In the genomic region with DNA sequence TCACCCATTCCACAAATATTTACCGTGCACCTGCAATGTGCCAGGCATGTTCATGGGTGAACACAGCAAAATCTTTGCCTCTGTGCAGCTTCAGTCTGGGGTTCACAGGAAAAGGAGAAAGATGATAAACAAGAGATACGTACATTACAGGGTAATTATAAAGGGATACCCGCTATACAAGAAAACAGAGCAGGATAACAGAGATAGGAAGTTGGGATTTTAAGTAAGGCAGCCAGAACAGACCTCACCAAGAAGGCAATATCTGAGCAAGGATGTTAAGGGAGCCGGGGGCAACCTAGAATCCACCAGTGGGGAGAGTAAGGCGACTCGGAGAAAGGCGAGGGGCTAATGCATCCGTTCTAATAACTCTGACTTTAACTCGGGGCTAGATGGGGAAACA, we compare ENCODE assay signal across 8 cellular contexts. TPM values are rescaled to one million over a fixed set of nuclear protein-coding genes. Genes with fewer than 3 reads are reported as not detected.
DNase-seq lines count a peak whose midpoint lies in the region; ATAC-seq and TF ChIP-seq lines count a peak whose summit lies in the region.

No MANE protein-coding gene starts in this region.

- DNase-seq in CD14-positive monocyte (ENCODE audit: low spot score) (no peak), HCT116 (ENCODE audit: low read depth, low spot score) (no peak), T-cell (peak in 1 of 34 experiments; percentile 4), fibroblast of the aortic adventitia (ENCODE audit: low read depth) (no peak), posterior cingulate gyrus (no peak), A172 (ENCODE audit: low spot score) (no peak)

- no peaks in the 10 kb centered on the region for H3K9me2 ChIP-seq in HCT116 (ENCODE audit: insufficient read depth)

- TF ChIP-seq RAD21 in HCT116 (IDR thresholded peaks at IDR 0.05; ENCODE audit: low read depth): no peak

- H3K9me3 ChIP-seq in HCT116 (ENCODE audit: control insufficient read depth in 1 of 2, insufficient read depth in 1 of 2, low read depth in 1 of 2, low read length in 2 of 2): no peaks in the 10 kb centered on the region
- no peaks in the 10 kb centered on the region for H3K9me3 ChIP-seq in skeletal muscle tissue (ENCODE audit: control insufficient read depth in 3 of 3, low read length in 3 of 3)

- 0 out of 4 replicates have a peak, but pooled peaks cover 0 to 6% of the 10 kb centered on the region in 2 experiments for H3K36me3 ChIP-seq in HCT116 (ENCODE audit: control insufficient read depth in 1 of 2, insufficient read depth in 2 of 2, low read length in 2 of 2)
- H3K36me3 ChIP-seq in skeletal muscle tissue (ENCODE audit: control insufficient read depth in 3 of 3, insufficient read depth in 3 of 3, low read length in 3 of 3): no peaks in the 10 kb centered on the region

- TSS peak; percentile 90 for BruUV-seq in HCT116 (replicated peaks; lab: Mats Ljungman, UMichigan)

- ATAC-seq in HCT116 (no peak), T-cell (replicated peaks in 1 of 4) (peak in 2 of 4 experiments; percentile 0 to 1), HG03039 (IDR thresholded peaks at IDR 0.05; ENCODE audit: unreplicated experiment) (no peak)

- H3K79me2 ChIP-seq in HCT116 (ENCODE audit: insufficient read depth, low read length): peaks cover 49% of the 10 kb centered on the region

- H3K27ac Mint-ChIP-seq in CD14-positive monocyte (peak overlapping the region; percentile 89 to 93 (median 90)), T-cell (peak overlapping the region; percentile 90 to 91)

- peak overlapping the region; percentile 88 to 96 for H3K4me3 Mint-ChIP-seq in CD14-positive monocyte
- H3K4me3 Mint-ChIP-seq in T-cell: peak overlapping the region; percentile 84 to 96 (median 91)

- H3K4me1 Mint-ChIP-seq in CD14-positive monocyte (peaks cover 51% of the 10 kb centered on the region), T-cell (peaks cover 31 to 44% (median 33%) of the 10 kb centered on the region in 3 donors)

- peak overlapping the region; percentile 71 for H3K9ac ChIP-seq in HCT116 (ENCODE audit: low read length)
- peak overlapping the region; percentile 75 to 80 (median 77) for H3K9ac ChIP-seq in skeletal muscle tissue (ENCODE audit: low read depth in 1 of 3, low read length in 3 of 3)

- POLR2A ChIA-PET in HCT116 (lab: Charles Lee): no interaction called here
- POLR2A ChIA-PET in T-cell (lab: Charles Lee): interaction anchor here in 1 of 2 donors (0.7 kb wide), 1 partner anchor 34 kb away, joined by 4 read pairs; no protein-coding TSS in a partner anchor

- TF ChIP-seq CTCF in CD14-positive monocyte (IDR thresholded peaks at IDR 0.05) (no peak), HCT116 (IDR thresholded peaks at IDR 0.05 in 2 of 3, conservative IDR thresholded peaks at IDR 0.05 in 1 of 3; ENCODE audit: borderline replicate concordance in 1 of 3, insufficient read depth in 1 of 3, low read depth in 2 of 3, low read length in 2 of 3) (no peak), fibroblast of the aortic adventitia (IDR thresholded peaks at IDR 0.05; ENCODE audit: insufficient read depth, low read length) (no peak)

- peak overlapping the region; percentile 58 for H3K27ac ChIP-seq in HCT116 (ENCODE audit: low read depth, low read length)
- H3K27ac ChIP-seq in skeletal muscle tissue (ENCODE audit: low read depth, low read length): peak overlapping the region; percentile 81

- H3K4me3 ChIP-seq in HCT116 (replicated peaks in 1 of 2; ENCODE audit: low read depth in 1 of 2, low read length in 2 of 2) (peak overlapping the region; percentile 60 to 83), fibroblast of the aortic adventitia (ENCODE audit: low read depth, low read length) (peak overlapping the region; percentile 69), skeletal muscle tissue (ENCODE audit: low read length in 3 of 3) (peak overlapping the region; percentile 75 to 83 (median 82))

- TF ChIP-seq POLR2A in HCT116 (IDR thresholded peaks at IDR 0.05; ENCODE audit: borderline replicate concordance, extremely low read depth, insufficient read depth, insufficient read length): no peak

- H4K20me1 ChIP-seq in HCT116 (ENCODE audit: insufficient read depth): peaks cover 30% of the 10 kb centered on the region; the same call in 1 of the 2 replicates

- no peaks in the 10 kb centered on the region for H3K27me3 ChIP-seq in HCT116 (ENCODE audit: insufficient read depth, low read length)
- H3K27me3 ChIP-seq in skeletal muscle tissue (ENCODE audit: control insufficient read depth in 3 of 3, insufficient read depth in 3 of 3, low read length in 3 of 3): no peaks in the 10 kb centered on the region

- H2AFZ ChIP-seq in HCT116 (ENCODE audit: low read depth, low read length, poor library complexity, severe bottlenecking): no peak overlapping the region

- peaks cover 44 to 60% of the 10 kb centered on the region in 2 experiments for H3K4me1 ChIP-seq in HCT116 (ENCODE audit: control insufficient read depth in 1 of 2, insufficient read depth in 2 of 2, low read length in 2 of 2)
- H3K4me1 ChIP-seq in skeletal muscle tissue (ENCODE audit: control insufficient read depth in 3 of 3, insufficient read depth in 3 of 3, low read length in 3 of 3): peaks cover 12 to 19% (median 16%) of the 10 kb centered on the region in 3 donors

- CTCF ChIA-PET in HCT116 (lab: Charles Lee) (no interaction called here), T-cell (lab: Charles Lee) (interaction anchor here in 1 of 2 donors (0.8 kb wide), 1 partner anchor 59 kb away, joined by 6 read pairs; no protein-coding TSS in a partner anchor)

- H3K4me2 ChIP-seq in HCT116 (ENCODE audit: low read length): peak overlapping the region; percentile 83

- intact Hi-C loops in CD14-positive monocyte (cut with micrococcal nuclease): loop anchor here in 1 of 2 donors (5.0 kb wide), 1 partner anchor 65 kb away; no protein-coding TSS in a partner anchor
- intact Hi-C loops in HCT116 (cut with micrococcal nuclease): loop anchor here (2.0 kb wide), 1 partner anchor 69 kb away; no protein-coding TSS in a partner anchor
- intact Hi-C loops in posterior cingulate gyrus (cut with DNase I): loop anchor here (10.0 kb wide), 2 partner anchors 53 to 417 kb away; partner anchors contain the start of gene ZNF462

- H3K27me3 Mint-ChIP-seq in CD14-positive monocyte (ENCODE audit: low read depth in 3 of 3) (peaks cover 0 to 7% (median 5%) of the 10 kb centered on the region in 3 donors), T-cell (peaks cover 0 to 1% of the 10 kb centered on the region in 2 donors)

- H3K36me3 Mint-ChIP-seq in CD14-positive monocyte (no peaks in the 10 kb centered on the region), T-cell (no peaks in the 10 kb centered on the region)

- RAD21 ChIA-PET in HCT116 (lab: Charles Lee; ENCODE audit: low non-redundant PET in 1 of 2, low total read pairs in 2 of 2, uncharacterized antibody in 2 of 2, unreplicated experiment in 2 of 2): no interaction called here

- peaks cover 0 to 8% (median 0%) of the 10 kb centered on the region in 7 donors for H3K9me3 Mint-ChIP-seq in CD14-positive monocyte
- H3K9me3 Mint-ChIP-seq in T-cell: no peaks in the 10 kb centered on the region

TF ChIP-seq in HCT116, 20 proteins besides CTCF, POLR2A, EP300 and RAD21 (continues in another document):
- TF ChIP-seq SIN3A (IDR thresholded peaks at IDR 0.05; ENCODE audit: low read depth): no peak
- TF ChIP-seq, protein P1, sequence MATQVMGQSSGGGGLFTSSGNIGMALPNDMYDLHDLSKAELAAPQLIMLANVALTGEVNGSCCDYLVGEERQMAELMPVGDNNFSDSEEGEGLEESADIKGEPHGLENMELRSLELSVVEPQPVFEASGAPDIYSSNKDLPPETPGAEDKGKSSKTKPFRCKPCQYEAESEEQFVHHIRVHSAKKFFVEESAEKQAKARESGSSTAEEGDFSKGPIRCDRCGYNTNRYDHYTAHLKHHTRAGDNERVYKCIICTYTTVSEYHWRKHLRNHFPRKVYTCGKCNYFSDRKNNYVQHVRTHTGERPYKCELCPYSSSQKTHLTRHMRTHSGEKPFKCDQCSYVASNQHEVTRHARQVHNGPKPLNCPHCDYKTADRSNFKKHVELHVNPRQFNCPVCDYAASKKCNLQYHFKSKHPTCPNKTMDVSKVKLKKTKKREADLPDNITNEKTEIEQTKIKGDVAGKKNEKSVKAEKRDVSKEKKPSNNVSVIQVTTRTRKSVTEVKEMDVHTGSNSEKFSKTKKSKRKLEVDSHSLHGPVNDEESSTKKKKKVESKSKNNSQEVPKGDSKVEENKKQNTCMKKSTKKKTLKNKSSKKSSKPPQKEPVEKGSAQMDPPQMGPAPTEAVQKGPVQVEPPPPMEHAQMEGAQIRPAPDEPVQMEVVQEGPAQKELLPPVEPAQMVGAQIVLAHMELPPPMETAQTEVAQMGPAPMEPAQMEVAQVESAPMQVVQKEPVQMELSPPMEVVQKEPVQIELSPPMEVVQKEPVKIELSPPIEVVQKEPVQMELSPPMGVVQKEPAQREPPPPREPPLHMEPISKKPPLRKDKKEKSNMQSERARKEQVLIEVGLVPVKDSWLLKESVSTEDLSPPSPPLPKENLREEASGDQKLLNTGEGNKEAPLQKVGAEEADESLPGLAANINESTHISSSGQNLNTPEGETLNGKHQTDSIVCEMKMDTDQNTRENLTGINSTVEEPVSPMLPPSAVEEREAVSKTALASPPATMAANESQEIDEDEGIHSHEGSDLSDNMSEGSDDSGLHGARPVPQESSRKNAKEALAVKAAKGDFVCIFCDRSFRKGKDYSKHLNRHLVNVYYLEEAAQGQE (IDR thresholded peaks at IDR 0.05; ENCODE audit: low read depth): no peak
- no peak for TF ChIP-seq EGR1 (IDR thresholded peaks at IDR 0.05; ENCODE audit: low read depth)
- no peak for TF ChIP-seq EZH2phosphoT487 (IDR thresholded peaks at IDR 0.05; ENCODE audit: borderline replicate concordance)
- TF ChIP-seq ELF1 (IDR thresholded peaks at IDR 0.05; ENCODE audit: borderline replicate concordance, low read depth): no peak
- TF ChIP-seq ZFX (IDR thresholded peaks at IDR 0.05): no peak
- TF ChIP-seq CBX3 (IDR thresholded peaks at IDR 0.05; ENCODE audit: low read depth): no peak
- TF ChIP-seq ATF3 (IDR thresholded peaks at IDR 0.05): no peak
- no peak for TF ChIP-seq EZH2 (IDR thresholded peaks at IDR 0.05)
- no peak for TF ChIP-seq FOSL1 (IDR thresholded peaks at IDR 0.05; ENCODE audit: low read depth)
- TF ChIP-seq TCF7L2 (IDR thresholded peaks at IDR 0.05; ENCODE audit: borderline replicate concordance, extremely low read depth, insufficient read depth, insufficient read length): no peak
- no peak for TF ChIP-seq JUND (IDR thresholded peaks at IDR 0.05)
- no peak for TF ChIP-seq YY1 (IDR thresholded peaks at IDR 0.05; ENCODE audit: extremely low read depth, insufficient replicate concordance, low read depth, low read length)

RNA-seq across cellular contexts. Expression of gene RAD23B, which starts 0.8 kb away (rescaled TPM):
- polyA plus RNA-seq in CD14-positive monocyte: 10 to 100 TPM; 21.6 to 24.7 TPM
- total RNA-seq in HCT116 (2021; ENCODE audit: unreplicated experiment): 251 TPM
- 113 and 123 TPM in 2 replicates for polyA plus RNA-seq in HCT116 (2012)
- total RNA-seq in T-cell: 10 to 100 TPM; 55.0 to 68.4 (median 56.2) TPM
- 132 and 171 TPM in 2 replicates for total RNA-seq in fibroblast of the aortic adventitia (ENCODE audit: low replicate concordance)
- total RNA-seq in skeletal muscle tissue: 92.4 TPM
- total RNA-seq in A172 (2014; rRNA removed; shearing (Covaris generic)): 135 and 142 TPM in 2 replicates
